ENCODE assay signal across 17 cellular contexts in the genomic region with DNA sequence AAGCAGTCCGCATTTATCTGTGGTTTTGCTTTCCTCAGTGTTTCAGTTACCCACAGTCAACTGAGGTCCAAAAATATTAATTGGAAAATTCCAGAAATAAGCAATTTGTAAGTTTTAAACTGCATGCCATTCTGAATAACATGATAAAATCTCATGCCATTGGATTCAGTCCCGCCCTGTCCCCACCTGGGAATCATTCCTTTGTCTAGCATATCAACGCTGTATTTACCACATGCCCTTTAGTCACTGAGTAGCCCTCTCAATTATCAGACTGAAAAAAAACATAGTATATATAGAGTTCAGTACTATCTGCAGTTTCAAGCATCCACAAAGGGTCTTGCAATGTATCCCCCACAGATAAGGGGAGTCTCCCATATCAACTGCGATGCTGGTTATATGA. TPM values are rescaled to one million over a fixed set of nuclear protein-coding genes. Genes with fewer than 3 reads are reported as not detected.
A peak's percentile ranks its signal among the peaks of the same experiment; 100 is the strongest.
DNase-seq lines count a peak whose midpoint lies in the region; ATAC-seq and TF ChIP-seq lines count a peak whose summit lies in the region.
"Had no signal": no experiment of that assay in that cellular context is flagged by ENCODE, and none has a peak within 500 bp of the region (broad histone marks: within the 10 kb centered on the region; RNA-seq: fewer than 3 reads in every experiment).

No MANE protein-coding gene starts in this region.

- H3K27ac Mint-ChIP-seq in CD4-positive, alpha-beta T cell = peak overlapping the region; percentile 91
- no peak overlapping the region for H3K27ac Mint-ChIP-seq in GM23338
- peak overlapping the region; percentile 33 for H3K27ac Mint-ChIP-seq in activated T-helper 2 cell treated with anti-CD3 and anti-CD28 coated beads, Interferon-gamma antibody, Interleukin-2, Interleukin-4, amounts not matched to agents 10 μg/mL and 5 μg/mL and 100 μg/mL, durations not matched to agents 14 hours and 24 hours and 36 hours
- peak overlapping the region in 8 of 9 donors; percentile 20 to 94 (median 88) for H3K27ac Mint-ChIP-seq in naive thymus-derived CD4-positive, alpha-beta T cell

- no peak overlapping the region for H2AFZ ChIP-seq in GM23338

- POLR2A ChIA-PET in CD4-positive, alpha-beta T cell (lab: Charles Lee) = interaction anchor here (0.8 to 5.7 kb wide), 7 partner anchors 8 to 120 kb away, joined by 3 to 70 read pairs (median 5); a partner anchor contains a TSS
- POLR2A ChIA-PET in naive thymus-derived CD4-positive, alpha-beta T cell (lab: Charles Lee) = interaction anchor here (0.7 to 7.4 kb wide), 5 partner anchors 7 to 754 kb away, joined by 3 to 39 read pairs (median 10); a partner anchor contains a TSS

- no peaks in the 10 kb centered on the region for H3K9me2 ChIP-seq in GM23338 (ENCODE audit: insufficient read depth)
- H3K9me2 ChIP-seq: SK-N-SH had no signal

- no peak for ATAC-seq in CD4-positive, alpha-beta T cell (ENCODE audit: poor library complexity)
- ATAC-seq in GM23338 = no peak
- ATAC-seq in naive thymus-derived CD4-positive, alpha-beta T cell = no peak
- no peak for ATAC-seq in activated CD4-positive, CD25-positive, alpha-beta regulatory T cell treated with anti-CD3 and anti-CD28 coated beads, Interleukin-2, amount 50 U/mL, for 24 hours
- ATAC-seq: left colon had no signal

- H3K9me3 ChIP-seq in CD4-positive, alpha-beta T cell (ENCODE audit: control insufficient read depth, low read length) = no peaks in the 10 kb centered on the region
- no peaks in the 10 kb centered on the region for H3K9me3 ChIP-seq in naive thymus-derived CD4-positive, alpha-beta T cell (ENCODE audit: control insufficient read depth in 2 of 3, low read length in 3 of 3)
- H3K9me3 ChIP-seq: prostate gland, SK-N-SH, stomach had no signal

- H3K27ac ChIP-seq in CD4-positive, alpha-beta T cell (ENCODE audit: low read depth, low read length) = no peak overlapping the region
- no peak overlapping the region for H3K27ac ChIP-seq in GM23338 (ENCODE audit: low read depth)
- H3K27ac ChIP-seq in naive thymus-derived CD4-positive, alpha-beta T cell (ENCODE audit: low read depth, low read length) = peak overlapping the region; percentile 60
- H3K27ac ChIP-seq: prostate gland had no signal

- DNase-seq in CD4-positive, alpha-beta T cell = no peak
- no peak for DNase-seq in GM23338 (ENCODE audit: low spot score)
- no peak for DNase-seq in activated T-helper 2 cell treated with anti-CD3 and anti-CD28 coated beads, Interferon-gamma antibody, Interleukin-2, Interleukin-4, amounts not matched to agents 10 μg/mL and 5 μg/mL and 100 μg/mL, durations not matched to agents 14 hours and 24 hours and 36 hours (ENCODE audit: low spot score)
- DNase-seq in naive thymus-derived CD4-positive, alpha-beta T cell = no peak
- no peak for DNase-seq in amygdala (lab: John Stamatoyannopoulos, UW)
- DNase-seq in NCI-H187 (lab: John Stamatoyannopoulos, UW) = no peak
- no peak for DNase-seq in hepatic stellate cell (ENCODE audit: low spot score)
- DNase-seq: activated CD4-positive, alpha-beta T cell treated with anti-CD3 and anti-CD28 coated beads for 48 hours; H7; left colon; NCI-H524; SK-N-SH; stomach had no signal

- peaks cover 22% of the 10 kb centered on the region for H3K4me1 ChIP-seq in GM23338 (ENCODE audit: insufficient read depth)
- peaks cover 29 to 40% of the 10 kb centered on the region in 2 donors for H3K4me1 ChIP-seq in naive thymus-derived CD4-positive, alpha-beta T cell (ENCODE audit: control insufficient read depth in 2 of 2, insufficient read depth in 2 of 2, low read length in 2 of 2)
- H3K4me1 ChIP-seq: prostate gland had no signal

- H3K4me1 Mint-ChIP-seq in CD4-positive, alpha-beta T cell (ENCODE audit: low read depth) = peaks cover 68% of the 10 kb centered on the region
- H3K4me1 Mint-ChIP-seq in GM23338 = peaks cover 35% of the 10 kb centered on the region
- H3K4me1 Mint-ChIP-seq in activated T-helper 2 cell treated with anti-CD3 and anti-CD28 coated beads, Interferon-gamma antibody, Interleukin-2, Interleukin-4, amounts not matched to agents 10 μg/mL and 5 μg/mL and 100 μg/mL, durations not matched to agents 14 hours and 24 hours and 36 hours (ENCODE audit: low read depth) = peaks cover 45% of the 10 kb centered on the region
- H3K4me1 Mint-ChIP-seq in naive thymus-derived CD4-positive, alpha-beta T cell = peaks cover 41 to 83% (median 70%) of the 10 kb centered on the region in 7 donors

- peaks cover 92% of the 10 kb centered on the region for H3K79me2 ChIP-seq in GM23338 (replicated peaks; ENCODE audit: insufficient read depth)

- H3K27me3 ChIP-seq in CD4-positive, alpha-beta T cell (ENCODE audit: control insufficient read depth, insufficient read depth, low read length) = no peaks in the 10 kb centered on the region
- no peaks in the 10 kb centered on the region for H3K27me3 ChIP-seq in GM23338 (ENCODE audit: insufficient read depth)
- no peaks in the 10 kb centered on the region for H3K27me3 ChIP-seq in naive thymus-derived CD4-positive, alpha-beta T cell (ENCODE audit: control insufficient read depth in 2 of 2, insufficient read depth in 2 of 2, low read length in 2 of 2)
- H3K27me3 ChIP-seq: stomach had no signal

- no peaks in the 10 kb centered on the region for H3K9me3 Mint-ChIP-seq in CD4-positive, alpha-beta T cell
- no peaks in the 10 kb centered on the region for H3K9me3 Mint-ChIP-seq in GM23338
- H3K9me3 Mint-ChIP-seq in activated T-helper 2 cell treated with anti-CD3 and anti-CD28 coated beads, Interferon-gamma antibody, Interleukin-2, Interleukin-4, amounts not matched to agents 10 μg/mL and 5 μg/mL and 100 μg/mL, durations not matched to agents 14 hours and 24 hours and 36 hours = peaks cover 3% of the 10 kb centered on the region
- peaks cover 0 to 5% (median 0%) of the 10 kb centered on the region in 11 donors for H3K9me3 Mint-ChIP-seq in naive thymus-derived CD4-positive, alpha-beta T cell
- H3K9me3 Mint-ChIP-seq: neural crest cell had no signal

- H4K20me1 ChIP-seq in GM23338 (replicated peaks; ENCODE audit: insufficient read depth) = no peaks in the 10 kb centered on the region; the same call in 1 of the 2 replicates

- CTCF ChIA-PET in CD4-positive, alpha-beta T cell (lab: Charles Lee) = interaction anchor here (2.5 kb wide), 1 partner anchor 79 kb away, joined by 11 read pairs; a partner anchor contains a TSS
- CTCF ChIA-PET in naive thymus-derived CD4-positive, alpha-beta T cell (lab: Charles Lee) = interaction anchor here (0.7 to 1.4 kb wide), 2 partner anchors 71 to 85 kb away, joined by 3 read pairs; no protein-coding TSS in a partner anchor

- no peak overlapping the region for H3K4me3 ChIP-seq in GM23338
- no peak overlapping the region for H3K4me3 ChIP-seq in naive thymus-derived CD4-positive, alpha-beta T cell (ENCODE audit: low read length)
- H3K4me3 ChIP-seq: prostate gland, skin epidermis, stomach had no signal

- H3K4me3 Mint-ChIP-seq in CD4-positive, alpha-beta T cell = no peak overlapping the region
- H3K4me3 Mint-ChIP-seq in GM23338 = no peak overlapping the region
- H3K4me3 Mint-ChIP-seq in activated T-helper 2 cell treated with anti-CD3 and anti-CD28 coated beads, Interferon-gamma antibody, Interleukin-2, Interleukin-4, amounts not matched to agents 10 μg/mL and 5 μg/mL and 100 μg/mL, durations not matched to agents 14 hours and 24 hours and 36 hours (ENCODE audit: low read depth) = no peak overlapping the region
- H3K4me3 Mint-ChIP-seq in naive thymus-derived CD4-positive, alpha-beta T cell = peak overlapping the region in 3 of 10 donors; percentile 66 to 77 (median 73)
- H3K4me3 Mint-ChIP-seq: neural crest cell had no signal

- peaks cover 38% of the 10 kb centered on the region for H3K36me3 Mint-ChIP-seq in CD4-positive, alpha-beta T cell (ENCODE audit: low read depth)
- H3K36me3 Mint-ChIP-seq in GM23338 (ENCODE audit: low read depth) = no peaks in the 10 kb centered on the region; the same call in 1 of the 3 replicates
- H3K36me3 Mint-ChIP-seq in activated T-helper 2 cell treated with anti-CD3 and anti-CD28 coated beads, Interferon-gamma antibody, Interleukin-2, Interleukin-4, amounts not matched to agents 10 μg/mL and 5 μg/mL and 100 μg/mL, durations not matched to agents 14 hours and 24 hours and 36 hours (ENCODE audit: low read depth) = peaks cover 58% of the 10 kb centered on the region
- H3K36me3 Mint-ChIP-seq in naive thymus-derived CD4-positive, alpha-beta T cell = peaks cover 0 to 23% (median 11%) of the 10 kb centered on the region in 5 donors

- no peaks in the 10 kb centered on the region for H3K36me3 ChIP-seq in GM23338 (ENCODE audit: insufficient read depth)
- peaks cover 0 to 4% (median 0%) of the 10 kb centered on the region in 3 experiments for H3K36me3 ChIP-seq in naive thymus-derived CD4-positive, alpha-beta T cell (ENCODE audit: control insufficient read depth in 2 of 3, insufficient read depth in 3 of 3, low read length in 3 of 3)
- H3K36me3 ChIP-seq: prostate gland had no signal

- no peak for TF ChIP-seq CTCF in CD4-positive, alpha-beta T cell (IDR thresholded peaks at IDR 0.05)
- TF ChIP-seq CTCF in GM23338 (conservative IDR thresholded peaks at IDR 0.05; ENCODE audit: low read depth in 2 of 2) = no peak

- no peaks in the 10 kb centered on the region for H3K27me3 Mint-ChIP-seq in CD4-positive, alpha-beta T cell
- peaks cover 3% of the 10 kb centered on the region for H3K27me3 Mint-ChIP-seq in GM23338 (ENCODE audit: insufficient read depth, low read depth, poor library complexity)
- H3K27me3 Mint-ChIP-seq in activated T-helper 2 cell treated with anti-CD3 and anti-CD28 coated beads, Interferon-gamma antibody, Interleukin-2, Interleukin-4, amounts not matched to agents 10 μg/mL and 5 μg/mL and 100 μg/mL, durations not matched to agents 14 hours and 24 hours and 36 hours (ENCODE audit: low read depth) = no peaks in the 10 kb centered on the region
- H3K27me3 Mint-ChIP-seq in naive thymus-derived CD4-positive, alpha-beta T cell = no peaks in the 10 kb centered on the region

- H3K4me2 ChIP-seq in GM23338 = peak overlapping the region; percentile 50; the same call in 1 of the 2 replicates
- H3K4me2 ChIP-seq: SK-N-SH had no signal

- no peaks in the 10 kb centered on the region for H3F3A ChIP-seq in GM23338 (replicated peaks; ENCODE audit: low read depth)

- intact Hi-C loops in CD4-positive, alpha-beta T cell (cut with DNase I, micrococcal nuclease) = no loop called here
- intact Hi-C loops in activated T-helper 2 cell treated with anti-CD3 and anti-CD28 coated beads, Interferon-gamma antibody, Interleukin-2, Interleukin-4, amounts not matched to agents 10 μg/mL and 5 μg/mL and 100 μg/mL, durations not matched to agents 14 hours and 24 hours and 36 hours (cut with micrococcal nuclease) = no loop called here
- intact Hi-C loops in naive thymus-derived CD4-positive, alpha-beta T cell (cut with micrococcal nuclease) = loop anchor here in 1 of 2 donors (2.0 kb wide), 1 partner anchor 16 kb away; a partner anchor contains a TSS

RNA-seq across cellular contexts. Expression of a gene that starts 17.1 kb away (rescaled TPM):
- total RNA-seq in CD4-positive, alpha-beta T cell = 10 to 100 TPM; 60.8 to 62.9 TPM
- 31.8 and 33.6 TPM in 2 replicates for total RNA-seq in GM23338 (2014; rRNA removed; shearing (Covaris generic))
- polyA plus RNA-seq in GM23338 (2016; fragmentation: Nextera tagmentation; extraction: Ambion mirVana) = 11.9 and 12.1 TPM in 2 replicates
- total RNA-seq in activated T-helper 2 cell treated with anti-CD3 and anti-CD28 coated beads, Interferon-gamma antibody, Interleukin-2, Interleukin-4, amounts not matched to agents 10 μg/mL and 5 μg/mL and 100 μg/mL, durations not matched to agents 14 hours and 24 hours and 36 hours = 50.7 and 55.7 TPM in 2 replicates
- total RNA-seq in naive thymus-derived CD4-positive, alpha-beta T cell = 10 to 100 TPM; 45.4 to 56.9 (median 49.2) TPM
- 1 to 10 TPM; 2.7 to 3.5 TPM for polyA plus RNA-seq in naive thymus-derived CD4-positive, alpha-beta T cell
